Comparison of ENCODE assay signal across 8 cellular contexts in the genomic region with DNA sequence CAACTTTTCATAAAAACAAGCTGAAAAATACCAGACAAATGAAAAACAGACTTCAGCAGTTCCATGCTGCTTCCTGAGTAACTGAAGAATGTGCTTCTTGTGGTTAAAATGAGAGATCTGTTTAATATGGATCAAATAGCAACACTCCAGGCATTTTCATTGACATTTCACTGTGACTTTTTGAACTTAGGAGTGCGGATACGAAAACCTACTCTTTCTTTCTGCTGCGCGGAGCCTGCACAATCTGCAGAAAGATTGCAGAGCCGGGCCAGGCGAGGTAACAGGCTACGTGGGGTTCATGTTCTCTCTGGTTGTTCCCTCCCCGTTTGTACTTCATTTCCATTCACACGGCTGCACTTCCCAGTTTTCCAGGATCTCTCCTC. TPM values are rescaled to one million over a fixed set of nuclear protein-coding genes. Genes with fewer than 3 reads are reported as not detected.
A peak's percentile ranks its signal among the peaks of the same experiment; 100 is the strongest.
DNase-seq lines count a peak whose midpoint lies in the region; FAIRE-seq and TF ChIP-seq lines count a peak whose summit lies in the region.

No MANE protein-coding gene starts in this region.

- FAIRE-seq in GM12892 (lab: Jason Lieb, UNC): no peak

- DNase-seq in DMS114 treated with DMSO at 0.1 percent for 48 hours (lab: John Stamatoyannopoulos, UW; ENCODE audit: unreplicated experiment): peak; percentile 36
- DNase-seq in Jurkat, Clone E6-1 (ENCODE audit: low read depth, low spot score): no peak
- DNase-seq in left kidney (ENCODE audit: low read depth, low spot score): peak; percentile 67
- DNase-seq in testis: peak; percentile 40
- DNase-seq in NOMO-1 treated with DMSO at 0.1 percent for 48 hours (lab: John Stamatoyannopoulos, UW; ENCODE audit: unreplicated experiment): no peak
- DNase-seq in activated CD4-positive, alpha-beta T cell treated with anti-CD3 and anti-CD28 coated beads for 4 hours: no peak
- DNase-seq in GM12892 (ENCODE audit: insufficient read length): no peak

- peak overlapping the region; percentile 80 for H3K4me3 ChIP-seq in Jurkat, Clone E6-1 (ENCODE audit: low read length)
- H3K4me3 ChIP-seq in testis: peak overlapping the region; percentile 75

- H3K9me3 ChIP-seq in testis: no peaks in the 10 kb centered on the region

- no peak for TF ChIP-seq CTCF in brain (conservative IDR thresholded peaks at IDR 0.05)
- no peak for TF ChIP-seq CTCF in testis (IDR thresholded peaks at IDR 0.05)

- intact Hi-C loops in testis (cut with DNase I; ENCODE audit: low total_unique reads): loop anchor here (5.0 to 10.0 kb wide), 3 partner anchors 98 to 316 kb away; no protein-coding TSS in a partner anchor

- no peaks in the 10 kb centered on the region for H3K27me3 ChIP-seq in testis

- peak overlapping the region; percentile 82 to 96 for H3K27ac ChIP-seq in testis

- peaks cover 0 to 6% (median 0%) of the 10 kb centered on the region in 5 experiments for H3K9me3 Mint-ChIP-seq in brain

- TF ChIP-seq POLR2A in testis (IDR thresholded peaks at IDR 0.05) (no peak), GM12892 (IDR thresholded peaks at IDR 0.05; ENCODE audit: low read depth, low read length) (no peak)

- peaks cover 11% of the 10 kb centered on the region for H3K36me3 Mint-ChIP-seq in brain

- peaks cover 13% of the 10 kb centered on the region for H3K27me3 Mint-ChIP-seq in brain

- peaks cover 10% of the 10 kb centered on the region for H3K4me1 ChIP-seq in testis

- H3K36me3 ChIP-seq in testis (ENCODE audit: low read depth, missing control alignments): no peaks in the 10 kb centered on the region

- peak overlapping the region; percentile 85 to 97 (median 93) for H3K27ac Mint-ChIP-seq in brain

- peaks cover 43% of the 10 kb centered on the region for H3K4me1 Mint-ChIP-seq in brain

- peak overlapping the region; percentile 88 to 95 (median 92) for H3K4me3 Mint-ChIP-seq in brain

- WGBS in testis, 2 donors: 0 to 1% methylated on average over 9 of the region's 9 CpGs

RNA-seq across cellular contexts. Expression of a gene that starts 0.6 kb away (rescaled TPM):
- polyA plus RNA-seq in Jurkat, Clone E6-1 (2012; ENCODE audit: insufficient read depth, insufficient read length): 26.9 TPM
- 34.7 TPM for polyA plus RNA-seq in brain (ENCODE audit: insufficient read depth, low read depth, low replicate concordance)
- 10 to 100 TPM in 1 of 2 donors, 1 to 10 TPM in 1; 8.3 to 12.2 TPM for total RNA-seq in testis
- polyA plus RNA-seq in testis (ENCODE audit: insufficient read depth, low read depth, low replicate concordance): 12.8 TPM
- 34.0 TPM for polyA plus RNA-seq in GM12892 (2012; ENCODE audit: missing spikeins)

RNA-seq across cellular contexts. Expression of a gene that starts 10.1 kb away (rescaled TPM):
- 56.1 TPM for polyA plus RNA-seq in Jurkat, Clone E6-1 (2012; ENCODE audit: insufficient read depth, insufficient read length)
- 26.2 TPM for polyA plus RNA-seq in brain (ENCODE audit: insufficient read depth, low read depth, low replicate concordance)
- 10 to 100 TPM; 32.8 to 46.3 TPM for total RNA-seq in testis
- 71.2 TPM for polyA plus RNA-seq in testis (ENCODE audit: insufficient read depth, low read depth, low replicate concordance)
- polyA plus RNA-seq in GM12892 (2012; ENCODE audit: missing spikeins): 34.1 TPM

Comparison
In these comparisons a context has a peak if more than half of its experiments do, and no peak if none do; other contexts are left out.
1. DNase-seq: peak in DMS114 treated with DMSO at 0.1 percent for 48 hours (single experiment), left kidney (single experiment) and testis (single experiment); none in Jurkat, Clone E6-1 (single experiment), NOMO-1 treated with DMSO at 0.1 percent for 48 hours (single experiment), activated CD4-positive, alpha-beta T cell treated with anti-CD3 and anti-CD28 coated beads for 4 hours (0 of 2) and GM12892 (single experiment).